ENCODE assay signal across 30 cellular contexts in the genomic region with DNA sequence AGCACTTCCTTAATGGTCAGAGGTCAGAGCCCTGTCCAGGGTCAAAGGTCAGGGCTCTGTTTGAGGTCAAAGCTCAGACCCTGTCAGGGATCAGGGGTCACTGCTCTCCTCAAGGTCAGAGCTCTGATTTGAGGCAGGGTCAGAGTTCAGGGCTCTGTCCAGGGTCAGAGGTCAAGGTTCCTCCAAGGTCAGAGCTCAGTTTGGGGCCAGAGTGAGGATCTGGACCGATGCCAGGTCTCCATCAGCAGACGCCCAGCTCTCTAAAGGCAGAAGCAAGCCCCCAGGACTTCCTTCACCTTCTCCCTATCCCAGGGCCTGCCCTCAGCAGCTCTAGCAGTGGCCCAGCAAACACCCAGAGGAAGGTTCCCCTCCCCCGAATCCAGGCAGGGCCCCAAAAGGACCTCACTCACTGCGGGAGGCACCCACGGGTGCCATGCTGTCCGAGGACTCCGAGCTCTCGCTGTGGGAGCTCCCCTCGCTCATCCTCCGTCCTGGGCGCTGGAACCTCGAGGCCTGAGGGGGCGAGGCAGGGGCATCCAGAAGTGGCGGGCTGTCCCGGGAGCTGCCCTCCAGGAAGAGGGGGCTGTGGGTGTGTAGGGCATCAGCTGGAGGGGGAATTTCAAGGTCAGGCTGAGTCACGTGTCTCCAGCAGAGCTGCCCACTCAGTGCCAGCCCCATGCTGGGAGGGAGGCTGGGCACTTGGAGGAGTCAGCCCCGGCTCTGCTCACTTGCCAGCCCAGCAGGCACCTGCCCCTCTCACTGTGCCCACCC. TPM values are rescaled to one million over a fixed set of nuclear protein-coding genes. Genes with fewer than 3 reads are reported as not detected.
DNase-seq lines count a peak whose midpoint lies in the region; ATAC-seq and TF ChIP-seq lines count a peak whose summit lies in the region.
"Had no signal": no experiment of that assay in that cellular context is flagged by ENCODE, and none has a peak within 500 bp of the region (broad histone marks: within the 10 kb centered on the region; RNA-seq: fewer than 3 reads in every experiment).

No MANE protein-coding gene starts in this region.

- peaks cover 26% of the 10 kb centered on the region for H3K4me1 ChIP-seq in BLaER1
- H3K4me1 ChIP-seq in HEK293 (ENCODE audit: control insufficient read depth, insufficient read depth, low read length), result peaks cover 4% of the 10 kb centered on the region; the same call in 1 of the 2 replicates
- peaks cover 24% of the 10 kb centered on the region for H3K4me1 ChIP-seq in mesenchymal stem cell (ENCODE audit: control insufficient read depth, insufficient read depth, low read depth, low read length)
- no peaks in the 10 kb centered on the region for H3K4me1 ChIP-seq in mesendoderm (ENCODE audit: control insufficient read depth, low read depth, low read length)
- H3K4me1 ChIP-seq: left lung had no signal

- no peak overlapping the region for H3K56ac ChIP-seq in mesendoderm (ENCODE audit: low read length)

- no peak overlapping the region for H3K4me3 Mint-ChIP-seq in WTC11
- H3K4me3 Mint-ChIP-seq: activated CD8-positive, alpha-beta T cell treated with anti-CD3 and anti-CD28 coated beads for 36 hours; activated naive CD4-positive, alpha-beta T cell treated with anti-CD3 and anti-CD28 coated beads for 36 hours; activated T-helper 1 cell treated with anti-CD3 and anti-CD28 coated beads, Interleukin-12 subunit alpha, Interleukin-12 subunit beta, Interleukin-2, Interleukin-4 antibody, amounts not matched to agents 30 ng/mL and 10 ng/mL and 1 ng/mL, durations not matched to agents 14 hours and 24 hours and 36 hours; brain; endodermal cell; mesothelial cell of epicardium; stimulated activated effector memory CD8-positive, alpha-beta T cell treated with anti-CD3 and anti-CD28 coated beads, Interleukin-12 subunit alpha, Interleukin-12 subunit beta, amount 100 ng/mL, for 72 hours had no signal

- no peaks in the 10 kb centered on the region for H3K36me3 ChIP-seq in BLaER1
- no peaks in the 10 kb centered on the region for H3K36me3 ChIP-seq in HEK293 (ENCODE audit: control insufficient read depth in 2 of 2, insufficient read depth in 1 of 2, low read length in 2 of 2)
- peaks cover 0 to 4% of the 10 kb centered on the region in 2 experiments for H3K36me3 ChIP-seq in mesenchymal stem cell (ENCODE audit: control insufficient read depth in 1 of 2, insufficient read depth in 2 of 2, low read depth in 1 of 2, low read length in 2 of 2)
- no peaks in the 10 kb centered on the region for H3K36me3 ChIP-seq in mesendoderm (ENCODE audit: control insufficient read depth, insufficient read depth, low read length)
- H3K36me3 ChIP-seq: left lung had no signal

- H3K9me3 ChIP-seq in BLaER1 (no peaks in the 10 kb centered on the region), HEK293 (ENCODE audit: control insufficient read depth, insufficient read depth, low read depth, low read length) (no peaks in the 10 kb centered on the region), mesenchymal stem cell (ENCODE audit: control insufficient read depth, low read length) (peaks cover 3% of the 10 kb centered on the region)
- H3K9me3 ChIP-seq: left lung had no signal

- H3K23ac ChIP-seq in mesenchymal stem cell (ENCODE audit: low read length in 2 of 2) (no peak overlapping the region), mesendoderm (ENCODE audit: low read length) (no peak overlapping the region)

- no peaks in the 10 kb centered on the region for H3K79me2 ChIP-seq in mesendoderm (ENCODE audit: control insufficient read depth, insufficient read depth, low read length)

- peaks cover 19% of the 10 kb centered on the region for H3K4me1 Mint-ChIP-seq in WTC11

- H3K4me3 ChIP-seq in BLaER1 (no peak overlapping the region), HEK293 (ENCODE audit: low read depth, low read length) (no peak overlapping the region), mesenchymal stem cell (ENCODE audit: insufficient read depth in 1 of 2, low read depth in 1 of 2, low read length in 2 of 2) (no peak overlapping the region), mesendoderm (ENCODE audit: low read length) (no peak overlapping the region)
- H3K4me3 ChIP-seq: left lung, tibial nerve had no signal

- H4K5ac ChIP-seq in mesendoderm (ENCODE audit: low read length), result no peak overlapping the region

- no peak overlapping the region for H3K27ac Mint-ChIP-seq in WTC11
- H3K27ac Mint-ChIP-seq: activated CD8-positive, alpha-beta T cell treated with anti-CD3 and anti-CD28 coated beads for 36 hours; activated naive CD4-positive, alpha-beta T cell treated with anti-CD3 and anti-CD28 coated beads for 36 hours; activated T-helper 1 cell treated with anti-CD3 and anti-CD28 coated beads, Interleukin-12 subunit alpha, Interleukin-12 subunit beta, Interleukin-2, Interleukin-4 antibody, amounts not matched to agents 30 ng/mL and 10 ng/mL and 1 ng/mL, durations not matched to agents 14 hours and 24 hours and 36 hours; endodermal cell; mesothelial cell of epicardium; progenitor cell of endocrine pancreas had no signal

- WGBS in mesenchymal stem cell, result 87% methylated on average over 16 of the region's 17 CpGs
- WGBS in mesendoderm (ENCODE audit: extremely low coverage, insufficient coverage, low lambda C conversion rate), result no CpG with 5 or more reads among the region's 17 CpGs

- CTCF ChIA-PET in HEK293 (lab: Yijun Ruan, JAX), result interaction anchor here (0.6 to 1.3 kb wide), 4 partner anchors 177 to 452 kb away, joined by 3 to 4 read pairs (median 3); no protein-coding TSS in a partner anchor
- CTCF ChIA-PET in WTC11 (lab: Charles Lee), result interaction anchor here (0.7 to 4.4 kb wide), 10 partner anchors 7 to 96 kb away, joined by 3 to 36 read pairs (median 4); no protein-coding TSS in a partner anchor

- no peaks in the 10 kb centered on the region; the same call in 1 of the 2 replicates for H3K27me3 Mint-ChIP-seq in WTC11 (ENCODE audit: low read depth)
- H3K27me3 Mint-ChIP-seq: activated CD8-positive, alpha-beta T cell treated with anti-CD3 and anti-CD28 coated beads for 36 hours; brain; progenitor cell of endocrine pancreas had no signal

- H3K4ac ChIP-seq in mesenchymal stem cell (ENCODE audit: low read depth in 1 of 2, low read length in 2 of 2), result no peak overlapping the region
- H3K4ac ChIP-seq in mesendoderm (ENCODE audit: low read depth, low read length), result no peak overlapping the region

- H2BK15ac ChIP-seq in mesenchymal stem cell (ENCODE audit: low read depth, poor library complexity, severe bottlenecking), result no peak overlapping the region
- H2BK15ac ChIP-seq in mesendoderm (replicated peaks; ENCODE audit: low read depth), result no peak overlapping the region

- H3K27ac ChIP-seq in BLaER1 (0 out of 2 replicates have a peak overlapping the region, but pooled peaks have one; percentile 10), HEK293 (ENCODE audit: extremely low read depth, low read depth, low read length) (no peak overlapping the region), mesenchymal stem cell (ENCODE audit: low read length, poor library complexity, severe bottlenecking) (no peak overlapping the region), mesendoderm (ENCODE audit: low read depth, low read length) (no peak overlapping the region)
- H3K27ac ChIP-seq: C4-2B, HL-60, left lung, tibial nerve had no signal

- H3K18ac ChIP-seq in mesenchymal stem cell (ENCODE audit: low read depth in 1 of 2, low read length in 2 of 2) (no peak overlapping the region), mesendoderm (ENCODE audit: low read length) (no peak overlapping the region)

- H3K9ac ChIP-seq in BLaER1 (no peak overlapping the region), mesenchymal stem cell (ENCODE audit: low read length) (no peak overlapping the region), mesendoderm (ENCODE audit: low read length) (no peak overlapping the region)

- peaks cover 4% of the 10 kb centered on the region; the same call in 1 of the 2 replicates for H3K9me3 Mint-ChIP-seq in WTC11
- H3K9me3 Mint-ChIP-seq: activated CD8-positive, alpha-beta T cell treated with anti-CD3 and anti-CD28 coated beads for 36 hours; activated naive CD4-positive, alpha-beta T cell treated with anti-CD3 and anti-CD28 coated beads for 36 hours; activated T-helper 1 cell treated with anti-CD3 and anti-CD28 coated beads, Interleukin-12 subunit alpha, Interleukin-12 subunit beta, Interleukin-2, Interleukin-4 antibody, amounts not matched to agents 30 ng/mL and 10 ng/mL and 1 ng/mL, durations not matched to agents 14 hours and 24 hours and 36 hours; endodermal cell; stimulated activated effector memory CD8-positive, alpha-beta T cell treated with anti-CD3 and anti-CD28 coated beads, Interleukin-12 subunit alpha, Interleukin-12 subunit beta, amount 100 ng/mL, for 72 hours had no signal

- ATAC-seq in WTC11, result no peak
- ATAC-seq in HG03521 (IDR thresholded peaks at IDR 0.05; ENCODE audit: unreplicated experiment), result no peak
- ATAC-seq: activated CD8-positive, alpha-beta T cell treated with anti-CD3 and anti-CD28 coated beads for 36 hours; esophagus mucosa; left lung; stimulated activated effector memory CD8-positive, alpha-beta T cell treated with anti-CD3 and anti-CD28 coated beads, Interleukin-12 subunit alpha, Interleukin-12 subunit beta, amount 100 ng/mL, for 72 hours had no signal

- no peaks in the 10 kb centered on the region for H4K20me1 ChIP-seq in BLaER1

- peak overlapping the region; percentile 42 for H3K4me2 ChIP-seq in BLaER1
- H3K4me2 ChIP-seq in mesenchymal stem cell (ENCODE audit: low read length, poor library complexity, severe bottlenecking), result peak overlapping the region; percentile 0
- no peak overlapping the region for H3K4me2 ChIP-seq in mesendoderm (ENCODE audit: low read length)

- H4K91ac ChIP-seq in mesenchymal stem cell (ENCODE audit: low read length), result no peak overlapping the region

- no peak overlapping the region for H2BK5ac ChIP-seq in mesenchymal stem cell (ENCODE audit: low read depth, low read length, poor library complexity, severe bottlenecking)
- H2BK5ac ChIP-seq in mesendoderm (ENCODE audit: low read length), result no peak overlapping the region

- no peak overlapping the region for H2AFZ ChIP-seq in mesenchymal stem cell (ENCODE audit: low read depth, low read length)

- H3K27me3 ChIP-seq in BLaER1 (no peaks in the 10 kb centered on the region), mesenchymal stem cell (ENCODE audit: control insufficient read depth in 1 of 2, insufficient read depth in 1 of 2, low read length in 2 of 2) (no peaks in the 10 kb centered on the region), mesendoderm (ENCODE audit: insufficient read depth, low read length, poor library complexity) (no peaks in the 10 kb centered on the region)
- H3K27me3 ChIP-seq: left lung, tibial nerve had no signal

- no peak overlapping the region for H2BK12ac ChIP-seq in mesenchymal stem cell (ENCODE audit: low read length in 2 of 2)

- no peak for TF ChIP-seq CTCF in HEK293 (tag by site-specific recombination; IDR thresholded peaks at IDR 0.05)
- TF ChIP-seq CTCF in WTC11 (IDR thresholded peaks at IDR 0.05), result no peak

- H2AK5ac ChIP-seq in mesenchymal stem cell (ENCODE audit: low read length, severe bottlenecking) (no peak overlapping the region), mesendoderm (ENCODE audit: low read length) (no peak overlapping the region)

- POLR2A ChIA-PET in HEK293 (lab: Yijun Ruan, JAX), result no interaction called here
- POLR2A ChIA-PET in WTC11 (lab: Charles Lee), result no interaction called here

- no peak overlapping the region for H3K14ac ChIP-seq in mesenchymal stem cell (ENCODE audit: low read length in 2 of 2)

- H3K79me1 ChIP-seq in mesenchymal stem cell (replicated peaks; ENCODE audit: low read length, poor library complexity, severe bottlenecking) (no peaks in the 10 kb centered on the region), mesendoderm (ENCODE audit: low read length) (no peaks in the 10 kb centered on the region)

- H2BK120ac ChIP-seq in mesenchymal stem cell (ENCODE audit: low read depth, low read length) (no peak overlapping the region), mesendoderm (ENCODE audit: low read depth, low read length) (no peak overlapping the region)

- no peak for DNase-seq in WTC11 (ENCODE audit: low spot score)
- no peak for DNase-seq in mesenchymal stem cell
- no peak for DNase-seq in NCI-H1105 treated with DMSO at 0.1 percent for 48 hours (lab: John Stamatoyannopoulos, UW)
- DNase-seq in SHP77 treated with DMSO at 0.1 percent for 48 hours (lab: John Stamatoyannopoulos, UW), result no peak
- no peak for DNase-seq in mesendoderm
- DNase-seq: activated CD4-positive, alpha-beta T cell treated with anti-CD3 and anti-CD28 coated beads for 1 hour; activated CD8-positive, alpha-beta memory T cell treated with anti-CD3 and anti-CD28 coated beads, Interleukin-2, amount 50 U/mL, for 48 hours; activated CD8-positive, alpha-beta T cell treated with anti-CD3 and anti-CD28 coated beads for 36 hours; activated naive CD4-positive, alpha-beta T cell treated with anti-CD3 and anti-CD28 coated beads for 36 hours; cerebellar nuclear complex; Karpas-422; T-helper 2 cell had no signal

- H4K8ac ChIP-seq in mesenchymal stem cell (ENCODE audit: low read length), result no peak overlapping the region
- H4K8ac ChIP-seq in mesendoderm (ENCODE audit: low read depth, low read length), result no peak overlapping the region

- no peaks in the 10 kb centered on the region for H3K36me3 Mint-ChIP-seq in WTC11
- H3K36me3 Mint-ChIP-seq: stimulated activated effector memory CD8-positive, alpha-beta T cell treated with anti-CD3 and anti-CD28 coated beads, Interleukin-12 subunit alpha, Interleukin-12 subunit beta, amount 100 ng/mL, for 72 hours had no signal

RNA-seq across cellular contexts. Expression of a gene that starts 26.7 kb away (rescaled TPM):
- 92.2 to 102 TPM (median 99.3 TPM) in 3 replicates for total RNA-seq in WTC11 (2021)
- polyA plus RNA-seq in mesenchymal stem cell (2013, experiment 1 of 2), result 3.9 TPM
- 3.5 TPM for polyA plus RNA-seq in mesenchymal stem cell (2013, experiment 2 of 2)
- polyA plus RNA-seq in mesendoderm (2013, experiment 1 of 2), result 52.3 TPM
- 51.2 TPM for polyA plus RNA-seq in mesendoderm (2013, experiment 2 of 2)

RNA-seq across cellular contexts. Expression of a gene that starts 36.0 kb away (rescaled TPM):
- 0.32 to 0.71 TPM (median 0.46 TPM) in 3 replicates for total RNA-seq in WTC11 (2021)
- not detected for polyA plus RNA-seq in mesenchymal stem cell (2013, experiment 1 of 2)
- polyA plus RNA-seq in mesenchymal stem cell (2013, experiment 2 of 2), result not detected
- 0.07 TPM for polyA plus RNA-seq in mesendoderm (2013, experiment 1 of 2)
- polyA plus RNA-seq in mesendoderm (2013, experiment 2 of 2), result 0.08 TPM
- total RNA-seq: activated CD8-positive, alpha-beta T cell treated with anti-CD3 and anti-CD28 coated beads for 36 hours; activated naive CD4-positive, alpha-beta T cell treated with anti-CD3 and anti-CD28 coated beads for 36 hours; activated T-helper 1 cell treated with anti-CD3 and anti-CD28 coated beads, Interleukin-12 subunit alpha, Interleukin-12 subunit beta, Interleukin-2, Interleukin-4 antibody, amounts not matched to agents 30 ng/mL and 10 ng/mL and 1 ng/mL, durations not matched to agents 14 hours and 24 hours and 36 hours; dermis blood vessel endothelial cell; endodermal cell; esophagus mucosa; fibroblast of villous mesenchyme; left lung; mesothelial cell of epicardium; NCI-H460; progenitor cell of endocrine pancreas; tibial nerve had no signal
- polyA plus RNA-seq: adipose tissue had no signal
